Comparison of ENCODE assay signal across 26 cellular contexts in genomic region chrX:32480019-32480418, GRCh38.
"Had no signal": no experiment of that assay in that cellular context is flagged by ENCODE, and none has a peak within 500 bp of the region (broad histone marks: within the 10 kb centered on the region; RNA-seq: fewer than 3 reads in every experiment).

No MANE protein-coding gene starts in this region.

- H3K9me3 ChIP-seq: heart left ventricle, left lung, mucosa of descending colon, right atrium auricular region, stomach, thyroid gland, upper lobe of right lung had no signal

- ATAC-seq: activated CD4-positive, CD25-positive, alpha-beta regulatory T cell treated with anti-CD3 and anti-CD28 coated beads, Interleukin-2, amount 50 U/mL, for 24 hours; esophagus mucosa; foreskin keratinocyte; heart left ventricle; left lung; mucosa of descending colon; natural killer cell treated with Interleukin-12 subunit alpha and Interleukin-12 subunit beta and Interleukin-15 and Interleukin-18, amount 100 ng/mL, for 72 hours; stimulated activated naive B cell treated with anti-CD40 and anti-IgM and Interleukin-4, amounts not matched to agents 10 μg/mL and 1 μg/mL and 100 μg/mL, for 72 hours; upper lobe of right lung had no signal

- DNase-seq: activated CD4-positive, alpha-beta T cell treated with anti-CD3 and anti-CD28 coated beads for 48 hours; activated CD4-positive, alpha-beta T cell treated with anti-CD3 and anti-CD28 coated beads, Interleukin-2, amount 50 U/mL, for 48 hours; activated CD8-positive, alpha-beta memory T cell treated with anti-CD3 and anti-CD28 coated beads for 24 hours; activated effector memory CD4-positive, alpha-beta T cell treated with anti-CD3 and anti-CD28 coated beads, Interleukin-2, amount 50 U/mL, for 16 hours; activated naive CD4-positive, alpha-beta T cell treated with anti-CD3 and anti-CD28 coated beads for 36 hours; activated naive CD8-positive, alpha-beta T cell treated with anti-CD3 and anti-CD28 coated beads, Interleukin-2, amount 10 ng/mL, durations not matched to agents 7 days and 5 days; activated T-cell treated with anti-CD3 and anti-CD28 coated beads, Interleukin-2, amount 50 U/mL, for 1 hour; amniotic stem cell; central memory CD4-positive, alpha-beta T cell; endodermal cell; foreskin keratinocyte; heart left ventricle; left lung; mucosa of descending colon; stimulated activated CD4-positive, alpha-beta T cell treated with anti-CD3 and anti-CD28 coated beads, Interleukin-15, amount 100 ng/mL, for 24 hours; stimulated activated CD4-positive, alpha-beta T cell treated with anti-CD3 and anti-CD28 coated beads, Interleukin-2, amount 100 ng/mL, for 24 hours; stimulated activated naive B cell treated with anti-CD40 and anti-IgM and Interleukin-4, amounts not matched to agents 10 μg/mL and 1 μg/mL and 100 μg/mL, for 72 hours; stomach; thyroid gland; upper lobe of right lung had no signal

- H3K27me3 ChIP-seq: foreskin keratinocyte, heart left ventricle, left lung, right atrium auricular region, stomach, thyroid gland, upper lobe of right lung had no signal

- H3K4me1 ChIP-seq: foreskin keratinocyte, heart left ventricle, left lung, right atrium auricular region, stomach, thyroid gland, upper lobe of right lung had no signal

- H3K27ac ChIP-seq: foreskin keratinocyte, heart left ventricle, left lung, right atrium auricular region, stomach, thyroid gland, upper lobe of right lung, VCaP had no signal

- H3K4me3 ChIP-seq: heart left ventricle, left lung, lung, mucosa of descending colon, right atrium auricular region, stomach, thyroid gland, upper lobe of right lung had no signal

- H3K36me3 ChIP-seq: left lung, right atrium auricular region, stomach, thyroid gland, upper lobe of right lung had no signal
